1 cellular context compared by ENCODE assay signal in the genomic region with DNA sequence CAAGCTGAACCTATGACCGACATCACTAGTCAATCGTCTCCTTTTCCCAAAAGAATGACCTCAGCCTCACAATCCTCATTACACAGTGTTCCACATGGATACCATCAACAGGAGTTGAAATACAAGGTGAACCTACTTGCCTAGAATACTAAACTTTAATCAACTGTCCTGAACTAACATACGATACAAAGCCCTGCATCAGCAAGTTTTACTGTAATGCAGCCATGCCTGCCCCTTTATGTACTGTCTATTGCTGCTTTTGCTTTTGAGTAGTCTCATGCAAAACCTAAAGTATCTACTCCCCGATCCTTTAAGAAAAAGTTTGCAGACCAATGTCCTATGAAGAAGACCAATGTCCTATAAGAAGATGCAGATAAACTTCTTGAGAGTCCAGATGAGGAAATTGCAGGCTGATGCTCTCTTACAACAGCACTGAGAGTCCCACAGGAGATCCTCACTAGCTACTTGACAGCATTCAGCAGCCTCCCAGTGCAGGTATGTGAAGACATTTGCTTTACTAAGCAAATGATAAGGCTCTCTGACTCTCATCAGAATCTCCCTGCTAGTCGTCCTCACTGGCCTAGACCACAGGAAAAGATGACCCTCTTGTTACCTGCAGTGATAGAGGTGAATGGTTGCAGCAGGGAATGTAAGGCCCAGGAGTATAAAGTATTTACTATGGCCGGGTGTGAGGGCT.
TF ChIP-seq lines count a peak whose summit lies in the region.

No MANE protein-coding gene starts in this region.

TF ChIP-seq in GM23338, 12 proteins besides CTCF, POLR2A, EP300 and RAD21 (continued from another document):
- TF ChIP-seq, protein P1, sequence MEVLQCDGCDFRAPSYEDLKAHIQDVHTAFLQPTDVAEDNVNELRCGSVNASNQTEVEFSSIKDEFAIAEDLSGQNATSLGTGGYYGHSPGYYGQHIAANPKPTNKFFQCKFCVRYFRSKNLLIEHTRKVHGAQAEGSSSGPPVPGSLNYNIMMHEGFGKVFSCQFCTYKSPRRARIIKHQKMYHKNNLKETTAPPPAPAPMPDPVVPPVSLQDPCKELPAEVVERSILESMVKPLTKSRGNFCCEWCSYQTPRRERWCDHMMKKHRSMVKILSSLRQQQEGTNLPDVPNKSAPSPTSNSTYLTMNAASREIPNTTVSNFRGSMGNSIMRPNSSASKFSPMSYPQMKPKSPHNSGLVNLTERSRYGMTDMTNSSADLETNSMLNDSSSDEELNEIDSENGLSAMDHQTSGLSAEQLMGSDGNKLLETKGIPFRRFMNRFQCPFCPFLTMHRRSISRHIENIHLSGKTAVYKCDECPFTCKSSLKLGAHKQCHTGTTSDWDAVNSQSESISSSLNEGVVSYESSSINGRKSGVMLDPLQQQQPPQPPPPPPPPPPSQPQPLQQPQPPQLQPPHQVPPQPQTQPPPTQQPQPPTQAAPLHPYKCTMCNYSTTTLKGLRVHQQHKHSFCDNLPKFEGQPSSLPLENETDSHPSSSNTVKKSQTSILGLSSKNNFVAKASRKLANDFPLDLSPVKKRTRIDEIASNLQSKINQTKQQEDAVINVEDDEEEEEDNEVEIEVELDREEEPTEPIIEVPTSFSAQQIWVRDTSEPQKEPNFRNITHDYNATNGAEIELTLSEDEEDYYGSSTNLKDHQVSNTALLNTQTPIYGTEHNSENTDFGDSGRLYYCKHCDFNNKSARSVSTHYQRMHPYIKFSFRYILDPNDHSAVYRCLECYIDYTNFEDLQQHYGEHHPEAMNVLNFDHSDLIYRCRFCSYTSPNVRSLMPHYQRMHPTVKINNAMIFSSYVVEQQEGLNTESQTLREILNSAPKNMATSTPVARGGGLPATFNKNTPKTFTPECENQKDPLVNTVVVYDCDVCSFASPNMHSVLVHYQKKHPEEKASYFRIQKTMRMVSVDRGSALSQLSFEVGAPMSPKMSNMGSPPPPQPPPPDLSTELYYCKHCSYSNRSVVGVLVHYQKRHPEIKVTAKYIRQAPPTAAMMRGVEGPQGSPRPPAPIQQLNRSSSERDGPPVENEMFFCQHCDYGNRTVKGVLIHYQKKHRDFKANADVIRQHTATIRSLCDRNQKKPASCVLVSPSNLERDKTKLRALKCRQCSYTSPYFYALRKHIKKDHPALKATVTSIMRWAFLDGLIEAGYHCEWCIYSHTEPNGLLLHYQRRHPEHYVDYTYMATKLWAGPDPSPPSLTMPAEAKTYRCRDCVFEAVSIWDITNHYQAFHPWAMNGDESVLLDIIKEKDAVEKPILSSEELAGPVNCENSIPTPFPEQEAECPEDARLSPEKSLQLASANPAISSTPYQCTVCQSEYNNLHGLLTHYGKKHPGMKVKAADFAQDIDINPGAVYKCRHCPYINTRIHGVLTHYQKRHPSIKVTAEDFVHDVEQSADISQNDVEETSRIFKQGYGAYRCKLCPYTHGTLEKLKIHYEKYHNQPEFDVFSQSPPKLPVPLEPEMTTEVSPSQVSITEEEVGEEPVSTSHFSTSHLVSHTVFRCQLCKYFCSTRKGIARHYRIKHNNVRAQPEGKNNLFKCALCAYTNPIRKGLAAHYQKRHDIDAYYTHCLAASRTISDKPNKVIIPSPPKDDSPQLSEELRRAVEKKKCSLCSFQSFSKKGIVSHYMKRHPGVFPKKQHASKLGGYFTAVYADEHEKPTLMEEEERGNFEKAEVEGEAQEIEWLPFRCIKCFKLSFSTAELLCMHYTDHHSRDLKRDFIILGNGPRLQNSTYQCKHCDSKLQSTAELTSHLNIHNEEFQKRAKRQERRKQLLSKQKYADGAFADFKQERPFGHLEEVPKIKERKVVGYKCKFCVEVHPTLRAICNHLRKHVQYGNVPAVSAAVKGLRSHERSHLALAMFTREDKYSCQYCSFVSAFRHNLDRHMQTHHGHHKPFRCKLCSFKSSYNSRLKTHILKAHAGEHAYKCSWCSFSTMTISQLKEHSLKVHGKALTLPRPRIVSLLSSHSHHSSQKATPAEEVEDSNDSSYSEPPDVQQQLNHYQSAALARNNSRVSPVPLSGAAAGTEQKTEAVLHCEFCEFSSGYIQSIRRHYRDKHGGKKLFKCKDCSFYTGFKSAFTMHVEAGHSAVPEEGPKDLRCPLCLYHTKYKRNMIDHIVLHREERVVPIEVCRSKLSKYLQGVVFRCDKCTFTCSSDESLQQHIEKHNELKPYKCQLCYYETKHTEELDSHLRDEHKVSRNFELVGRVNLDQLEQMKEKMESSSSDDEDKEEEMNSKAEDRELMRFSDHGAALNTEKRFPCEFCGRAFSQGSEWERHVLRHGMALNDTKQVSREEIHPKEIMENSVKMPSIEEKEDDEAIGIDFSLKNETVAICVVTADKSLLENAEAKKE (CRISPR knock-in tag; IDR thresholded peaks at IDR 0.05), result no peak
- TF ChIP-seq ZNF331 (CRISPR knock-in tag; IDR thresholded peaks at IDR 0.05; ENCODE audit: low read depth) (no peak), STAT1 (IDR thresholded peaks at IDR 0.05; ENCODE audit: unreplicated experiment) (no peak), EZH2phosphoT487 (IDR thresholded peaks at IDR 0.05; ENCODE audit: unreplicated experiment) (no peak)
- TF ChIP-seq, protein P2, sequence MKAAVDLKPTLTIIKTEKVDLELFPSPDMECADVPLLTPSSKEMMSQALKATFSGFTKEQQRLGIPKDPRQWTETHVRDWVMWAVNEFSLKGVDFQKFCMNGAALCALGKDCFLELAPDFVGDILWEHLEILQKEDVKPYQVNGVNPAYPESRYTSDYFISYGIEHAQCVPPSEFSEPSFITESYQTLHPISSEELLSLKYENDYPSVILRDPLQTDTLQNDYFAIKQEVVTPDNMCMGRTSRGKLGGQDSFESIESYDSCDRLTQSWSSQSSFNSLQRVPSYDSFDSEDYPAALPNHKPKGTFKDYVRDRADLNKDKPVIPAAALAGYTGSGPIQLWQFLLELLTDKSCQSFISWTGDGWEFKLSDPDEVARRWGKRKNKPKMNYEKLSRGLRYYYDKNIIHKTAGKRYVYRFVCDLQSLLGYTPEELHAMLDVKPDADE (IDR thresholded peaks at IDR 0.05), result no peak
